Comparison of ENCODE assay signal across 9 cellular contexts in genomic region chr19:50478901-50479715, GRCh38. TPM values are rescaled to one million over a fixed set of nuclear protein-coding genes. Genes with fewer than 3 reads are reported as not detected.
DNase-seq lines count a peak whose midpoint lies in the region; ATAC-seq and TF ChIP-seq lines count a peak whose summit lies in the region.
"Had no signal": no experiment of that assay in that cellular context is flagged by ENCODE, and none has a peak within 500 bp of the region (broad histone marks: within the 10 kb centered on the region; RNA-seq: fewer than 3 reads in every experiment).

No MANE protein-coding gene starts in this region.

- no peak overlapping the region for H3K23ac ChIP-seq in IMR-90 (ENCODE audit: low read depth, low read length)

- H2BK20ac ChIP-seq in IMR-90 (ENCODE audit: low read depth, low read length) = no peak overlapping the region

- no peak overlapping the region for H3K56ac ChIP-seq in IMR-90 (ENCODE audit: extremely low read depth, insufficient read depth, low read length)

- H2AK9ac ChIP-seq in IMR-90 (replicated peaks; ENCODE audit: low read depth, low read length, poor library complexity) = peak overlapping the region; percentile 76

- H2AFZ ChIP-seq in IMR-90 (replicated peaks; ENCODE audit: low read length, poor library complexity) (peak overlapping the region; percentile 44), osteoblast (ENCODE audit: low read length) (no peak overlapping the region)

- H3K36me3 ChIP-seq in IMR-90 (ENCODE audit: control insufficient read depth, insufficient read depth, low read length) = peaks cover 26% of the 10 kb centered on the region
- H3K36me3 ChIP-seq in osteoblast (ENCODE audit: insufficient read depth, low read length) = peaks cover 10% of the 10 kb centered on the region

- H3K9me3 ChIP-seq in IMR-90 (ENCODE audit: control insufficient read depth, insufficient read depth, low read length) (no peaks in the 10 kb centered on the region), osteoblast (ENCODE audit: low read depth, low read length) (no peaks in the 10 kb centered on the region)

- intact Hi-C loops in IMR-90 (cut with micrococcal nuclease) (loop anchor here (5.0 kb wide), 1 partner anchor 112 kb away; the partner anchor contains the start of gene NAPSA), lower leg skin (cut with DNase I; ENCODE audit: low total_unique reads) (no loop called here)

- no peak overlapping the region for H2BK5ac ChIP-seq in IMR-90 (ENCODE audit: low read depth, low read length, poor library complexity, severe bottlenecking)

- H3K14ac ChIP-seq in IMR-90 (replicated peaks; ENCODE audit: low read depth, low read length) = no peak overlapping the region

- no peak for ATAC-seq in IMR-90 (ENCODE audit: low read depth)

- peaks cover 5% of the 10 kb centered on the region; the same call in 1 of the 2 replicates for H3K9me1 ChIP-seq in IMR-90 (ENCODE audit: insufficient read depth, low read length)

- POLR2A ChIA-PET in IMR-90 (lab: Charles Lee; ENCODE audit: unreplicated experiment) = no interaction called here

- H3K9ac ChIP-seq in IMR-90 (ENCODE audit: low read depth, low read length) = no peak overlapping the region

- TF ChIP-seq POLR2A in IMR-90 (IDR thresholded peaks at IDR 0.05; ENCODE audit: low read depth, low read length) = no peak
- TF ChIP-seq POLR2A in lower leg skin (IDR thresholded peaks at IDR 0.05) = no peak

- H3K27me3 ChIP-seq in IMR-90 (ENCODE audit: control insufficient read depth, insufficient read depth, low read length) = no peaks in the 10 kb centered on the region
- no peaks in the 10 kb centered on the region for H3K27me3 ChIP-seq in osteoblast (ENCODE audit: insufficient read depth, low read length)

- peaks cover 12% of the 10 kb centered on the region for H4K20me1 ChIP-seq in IMR-90 (ENCODE audit: insufficient read depth, low read length)
- peaks cover 23% of the 10 kb centered on the region for H4K20me1 ChIP-seq in osteoblast (ENCODE audit: insufficient read depth, low read length)

- H3K4ac ChIP-seq in IMR-90 (ENCODE audit: low read depth, low read length) = no peak overlapping the region

- no peak overlapping the region for H4K91ac ChIP-seq in IMR-90 (ENCODE audit: insufficient read depth, low read depth, low read length)

- in situ Hi-C loops in IMR-90 (cut with MboI; ENCODE audit: low sequenced_read_pairs) (no loop called here), astrocyte of the spinal cord (cut with HindIII; ENCODE audit: low sequenced_read_pairs) (no loop called here)

- H2AK5ac ChIP-seq in IMR-90 (ENCODE audit: low read depth, low read length) = no peak overlapping the region

- H3K18ac ChIP-seq in IMR-90 (ENCODE audit: low read depth, low read length) = no peak overlapping the region

- H4K8ac ChIP-seq in IMR-90 (ENCODE audit: low read depth in 2 of 2, low read length in 2 of 2) = no peak overlapping the region

- H3K4me2 ChIP-seq in IMR-90 (ENCODE audit: low read depth, low read length) (no peak overlapping the region), osteoblast (ENCODE audit: insufficient read depth, low read length) (no peak overlapping the region)

- TF ChIP-seq RAD21 in IMR-90 (IDR thresholded peaks at IDR 0.05; ENCODE audit: low read length) = 0 out of 2 replicates have a peak, but pooled peaks have one; percentile 8

- H3K4me3 ChIP-seq in IMR-90 (ENCODE audit: insufficient read depth, low read depth, low read length) = no peak overlapping the region
- no peak overlapping the region for H3K4me3 ChIP-seq in astrocyte of the spinal cord (ENCODE audit: low read depth, low read length)
- no peak overlapping the region for H3K4me3 ChIP-seq in osteoblast (ENCODE audit: insufficient read depth, low read length)
- no peak overlapping the region for H3K4me3 ChIP-seq in lower leg skin (ENCODE audit: low read depth, poor library complexity, severe bottlenecking)
- H3K4me3 ChIP-seq: SK-N-MC had no signal

- no peak overlapping the region for H2BK120ac ChIP-seq in IMR-90 (ENCODE audit: low read depth, low read length)

- no TSS peak for BruUV-seq in IMR-90 (replicated peaks; lab: Mats Ljungman, UMichigan)

- CTCF ChIA-PET in IMR-90 (lab: Yijun Ruan, JAX) = interaction anchor here (0.5 kb wide), 1 partner anchor 135 kb away, joined by 4 read pairs; no protein-coding TSS in a partner anchor

- DNase-seq in NCI-H345 (lab: John Stamatoyannopoulos, UW) (peak; percentile 3), NCI-H345 treated with DMSO at 0.1 percent for 48 hours (lab: John Stamatoyannopoulos, UW; ENCODE audit: unreplicated experiment) (no peak), IMR-90 (peak; percentile 44), astrocyte of the spinal cord (ENCODE audit: low read depth, low spot score) (peak; percentile 32), osteoblast (ENCODE audit: insufficient read length, low spot score, missing footprints) (peak; percentile 97), lower leg skin (ENCODE audit: low spot score in 2 of 2) (no peak), NOMO-1 (lab: John Stamatoyannopoulos, UW; ENCODE audit: unreplicated experiment in 2 of 2) (no peak), NCI-H1694 (lab: John Stamatoyannopoulos, UW) (no peak)

- H2BK15ac ChIP-seq in IMR-90 (ENCODE audit: low read depth, low read length) = no peak overlapping the region

- H3K4me1 ChIP-seq in IMR-90 (ENCODE audit: control insufficient read depth, insufficient read depth, low read length) (0 out of 2 replicates have a peak, but pooled peaks cover 2% of the 10 kb centered on the region), osteoblast (ENCODE audit: insufficient read depth, low read length) (peaks cover 7% of the 10 kb centered on the region)

- no CpG with 5 or more reads among the region's 19 CpGs for WGBS in IMR-90 (ENCODE audit: extremely low coverage in 2 of 2, insufficient read length in 1 of 2), 2 experiments
- WGBS in lower leg skin, 2 donors = 76 to 85% methylated on average over 18 to 19 of the region's 19 CpGs

- H3K27ac ChIP-seq in IMR-90 (ENCODE audit: insufficient read depth, low read length) (no peak overlapping the region), osteoblast (ENCODE audit: low read depth, low read length) (no peak overlapping the region)
- H3K27ac ChIP-seq: SK-N-MC had no signal

- dilution Hi-C loops in IMR-90 (cut with HindIII; ENCODE audit: low sequenced_read_pairs, unreplicated experiment) = no loop called here

- H3K79me2 ChIP-seq in osteoblast (ENCODE audit: insufficient read depth, low read length) = peaks cover 23% of the 10 kb centered on the region

- TF ChIP-seq CTCF in IMR-90 (conservative IDR thresholded peaks at IDR 0.05; ENCODE audit: low read depth, low read length) (peak; percentile 60), astrocyte of the spinal cord (IDR thresholded peaks at IDR 0.05; ENCODE audit: low read depth, low read length) (peak; percentile 78), osteoblast (IDR thresholded peaks at IDR 0.05; ENCODE audit: extremely low read depth, low read depth, low read length) (peak; percentile 67), lower leg skin (IDR thresholded peaks at IDR 0.05) (no peak)

- H3K79me1 ChIP-seq in IMR-90 (ENCODE audit: low read depth in 1 of 2, low read length in 2 of 2) = peaks cover 16 to 27% of the 10 kb centered on the region in 2 experiments

- no peak overlapping the region for H4K5ac ChIP-seq in IMR-90 (ENCODE audit: low read depth, low read length)

TF ChIP-seq in IMR-90, 13 proteins besides CTCF, POLR2A, EP300 and RAD21:
- TF ChIP-seq SMC3 (IDR thresholded peaks at IDR 0.05; ENCODE audit: low read depth, low read length) (peak; percentile 48; the same call in 1 of the 2 replicates), RFX5 (IDR thresholded peaks at IDR 0.05; ENCODE audit: low read depth, low read length) (no peak)

RNA-seq across cellular contexts. Expression of gene GARIN5A, which starts 2.5 kb away (rescaled TPM):
- total RNA-seq in IMR-90 (2012; rRNA removed) (0.28 TPM in 1 of 2 replicates, not detected in the other), osteoblast (0.29 and 0.36 TPM in 2 replicates), lower leg skin (1 to 10 TPM; 1.7 to 5.9 (median 3.3) TPM)
- 0.49 and 0.53 TPM in 2 replicates for polyA plus RNA-seq in IMR-90 (2012; rRNA removed)
- polyA plus RNA-seq in IMR-90 (2012; cell fraction: cytosol; rRNA removed) = 0.08 and 0.90 TPM in 2 replicates
- 0.50 and 0.85 TPM in 2 replicates for polyA plus RNA-seq in IMR-90 (2012; cell fraction: nucleus; rRNA removed; ENCODE audit: low replicate concordance)

RNA-seq across cellular contexts. Expression of gene EMC10, which starts 2.8 kb away (rescaled TPM):
- 11.3 and 12.2 TPM in 2 replicates for total RNA-seq in IMR-90 (2012; rRNA removed)
- 90.9 and 103 TPM in 2 replicates for polyA plus RNA-seq in IMR-90 (2012; rRNA removed)
- polyA plus RNA-seq in IMR-90 (2012; cell fraction: cytosol; rRNA removed) = 111 and 157 TPM in 2 replicates
- 32.4 and 52.8 TPM in 2 replicates for polyA plus RNA-seq in IMR-90 (2012; cell fraction: nucleus; rRNA removed; ENCODE audit: low replicate concordance)
- total RNA-seq in osteoblast = 47.1 and 56.5 TPM in 2 replicates
- 10 to 100 TPM; 35.1 to 93.5 (median 67.5) TPM for total RNA-seq in lower leg skin

RNA-seq across cellular contexts. Expression of gene JOSD2, which starts 31.9 kb away (rescaled TPM):
- 12.2 and 15.3 TPM in 2 replicates for total RNA-seq in IMR-90 (2012; rRNA removed)
- polyA plus RNA-seq in IMR-90 (2012; rRNA removed) = 54.1 and 68.6 TPM in 2 replicates
- polyA plus RNA-seq in IMR-90 (2012; cell fraction: cytosol; rRNA removed) = 48.6 and 171 TPM in 2 replicates
- polyA plus RNA-seq in IMR-90 (2012; cell fraction: nucleus; rRNA removed; ENCODE audit: low replicate concordance) = 32.6 and 78.6 TPM in 2 replicates
- 19.4 and 22.8 TPM in 2 replicates for total RNA-seq in osteoblast
- 10 to 100 TPM in 3 of 4 donors, 1 to 10 TPM in 1; 8.5 to 25.0 (median 21.2) TPM for total RNA-seq in lower leg skin

RNA-seq across cellular contexts. Expression of gene ASPDH, which starts 34.6 kb away (rescaled TPM):
- not detected in 2 replicates for total RNA-seq in IMR-90 (2012; rRNA removed)
- not detected in 2 replicates for polyA plus RNA-seq in IMR-90 (2012; rRNA removed)
- polyA plus RNA-seq in IMR-90 (2012; cell fraction: cytosol; rRNA removed) = not detected in 2 replicates
- not detected in 2 replicates for polyA plus RNA-seq in IMR-90 (2012; cell fraction: nucleus; rRNA removed; ENCODE audit: low replicate concordance)
- total RNA-seq in osteoblast = not detected in 2 replicates
- not detected for total RNA-seq in lower leg skin

RNA-seq across cellular contexts. Expression of gene MYBPC2, which starts 46.4 kb away (rescaled TPM):
- total RNA-seq in IMR-90 (2012; rRNA removed) (not detected in 2 replicates), osteoblast (not detected in 2 replicates), lower leg skin (1 to 10 TPM in 1 of 4 donors, under 1 TPM in 2, not detected in 1; 0.05 to 1.3 (median 0.15) TPM)
- polyA plus RNA-seq in IMR-90 (2012; rRNA removed) = not detected in 2 replicates
- polyA plus RNA-seq in IMR-90 (2012; cell fraction: cytosol; rRNA removed) = 0.01 TPM in 1 of 2 replicates, not detected in the other
- 0.01 TPM in 1 of 2 replicates, not detected in the other for polyA plus RNA-seq in IMR-90 (2012; cell fraction: nucleus; rRNA removed; ENCODE audit: low replicate concordance)

Comparison
In these comparisons a context has a peak if more than half of its experiments do, and no peak if none do; other contexts are left out.
1. DNase-seq: peak in NCI-H345 (single experiment), IMR-90 (single experiment), astrocyte of the spinal cord (single experiment) and osteoblast (single experiment); none in NCI-H345 treated with DMSO at 0.1 percent for 48 hours (single experiment), lower leg skin (0 of 2), NOMO-1 (0 of 2) and NCI-H1694 (single experiment).
2. CTCF ChIP-seq: peak in IMR-90 (single experiment), astrocyte of the spinal cord (single experiment) and osteoblast (single experiment); none in lower leg skin (0 of 3).